Comparison of ENCODE assay signal across 20 cellular contexts in genomic region chr3:161412117-161412516, GRCh38. TPM values are rescaled to one million over a fixed set of nuclear protein-coding genes. Genes with fewer than 3 reads are reported as not detected.
"Had no signal": no experiment of that assay in that cellular context is flagged by ENCODE, and none has a peak within 500 bp of the region (broad histone marks: within the 10 kb centered on the region; RNA-seq: fewer than 3 reads in every experiment).

No MANE protein-coding gene starts in this region.

- H3K4me3 Mint-ChIP-seq: activated CD4-positive, alpha-beta T cell treated with anti-CD3 and anti-CD28 coated beads for 36 hours; activated CD8-positive, alpha-beta T cell treated with anti-CD3 and anti-CD28 coated beads for 36 hours; activated T-cell treated with anti-CD3 and anti-CD28 coated beads, Interleukin-2, amount 50 U/mL, for 72 hours; immature natural killer cell; natural killer cell treated with Interleukin-12 subunit alpha and Interleukin-12 subunit beta and Interleukin-15 and Interleukin-18, amount 100 ng/mL, for 72 hours had no signal

- H3K4me3 ChIP-seq: colonic mucosa, lung, sigmoid colon, upper lobe of right lung had no signal

- H3K27me3 Mint-ChIP-seq: activated CD4-positive, alpha-beta T cell treated with anti-CD3 and anti-CD28 coated beads for 36 hours; activated CD8-positive, alpha-beta T cell treated with anti-CD3 and anti-CD28 coated beads for 36 hours had no signal

- H3K27ac Mint-ChIP-seq: activated CD4-positive, alpha-beta T cell treated with anti-CD3 and anti-CD28 coated beads for 36 hours; activated CD8-positive, alpha-beta T cell treated with anti-CD3 and anti-CD28 coated beads for 36 hours; activated T-cell treated with anti-CD3 and anti-CD28 coated beads, Interleukin-2, amount 50 U/mL, for 72 hours; immature natural killer cell; natural killer cell treated with Interleukin-12 subunit alpha and Interleukin-12 subunit beta and Interleukin-15 and Interleukin-18, amount 100 ng/mL, for 72 hours had no signal

- DNase-seq: activated CD4-positive, alpha-beta T cell treated with anti-CD3 and anti-CD28 coated beads for 36 hours; activated CD8-positive, alpha-beta memory T cell treated with anti-CD3 and anti-CD28 coated beads, Interleukin-2, amount 50 U/mL, for 4 hours; activated CD8-positive, alpha-beta T cell treated with anti-CD3 and anti-CD28 coated beads for 36 hours; activated gamma-delta T cell treated with Interleukin-2 at 50 U/mL for 16 hours; activated T-cell treated with anti-CD3 and anti-CD28 coated beads, Interleukin-2, amount 50 U/mL, for 72 hours; colonic mucosa; effector CD4-positive, alpha-beta T cell; immature natural killer cell; nucleus accumbens; sigmoid colon; stimulated activated CD4-positive, alpha-beta T cell treated with anti-CD3 and anti-CD28 coated beads, Interleukin-2, amount 100 ng/mL, for 48 hours; stimulated activated naive CD4-positive, alpha-beta T cell treated with Interleukin-2 at 50 U/mL for 16 hours; T-helper 1 cell; upper lobe of right lung; WERI-Rb-1 had no signal

- H3K4me1 ChIP-seq: colonic mucosa had no signal

- ATAC-seq: activated CD4-positive, alpha-beta T cell treated with anti-CD3 and anti-CD28 coated beads for 36 hours; activated CD8-positive, alpha-beta T cell treated with anti-CD3 and anti-CD28 coated beads for 36 hours; activated T-cell treated with anti-CD3 and anti-CD28 coated beads, Interleukin-2, amount 50 U/mL, for 72 hours; natural killer cell treated with Interleukin-12 subunit alpha and Interleukin-12 subunit beta and Interleukin-15 and Interleukin-18, amount 100 ng/mL, for 72 hours; upper lobe of right lung had no signal

- H3K9me3 Mint-ChIP-seq: activated CD8-positive, alpha-beta T cell treated with anti-CD3 and anti-CD28 coated beads for 36 hours; natural killer cell treated with Interleukin-12 subunit alpha and Interleukin-12 subunit beta and Interleukin-15 and Interleukin-18, amount 100 ng/mL, for 72 hours had no signal

- FAIRE-seq: astrocyte had no signal

- H3K27me3 ChIP-seq: colonic mucosa, sigmoid colon, upper lobe of right lung had no signal

- H3K36me3 Mint-ChIP-seq: immature natural killer cell; natural killer cell treated with Interleukin-12 subunit alpha and Interleukin-12 subunit beta and Interleukin-15 and Interleukin-18, amount 100 ng/mL, for 72 hours had no signal

- H3K9me3 ChIP-seq: colonic mucosa, upper lobe of right lung had no signal

- H3K36me3 ChIP-seq: colonic mucosa, sigmoid colon, upper lobe of right lung, WERI-Rb-1 had no signal

- H3K27ac ChIP-seq: colonic mucosa, sigmoid colon, upper lobe of right lung, WERI-Rb-1 had no signal

RNA-seq across cellular contexts. Expression of gene SPTSSB, which starts 40.8 kb away (rescaled TPM):
- total RNA-seq: activated CD4-positive, alpha-beta T cell treated with anti-CD3 and anti-CD28 coated beads for 36 hours; activated CD8-positive, alpha-beta T cell treated with anti-CD3 and anti-CD28 coated beads for 36 hours; activated T-cell treated with anti-CD3 and anti-CD28 coated beads, Interleukin-2, amount 50 U/mL, for 72 hours; epithelial cell of proximal tubule; natural killer cell treated with Interleukin-12 subunit alpha and Interleukin-12 subunit beta and Interleukin-15 and Interleukin-18, amount 100 ng/mL, for 72 hours; posterior vena cava; sigmoid colon; upper lobe of right lung had no signal
